11 cellular contexts compared by ENCODE assay signal in the genomic region with DNA sequence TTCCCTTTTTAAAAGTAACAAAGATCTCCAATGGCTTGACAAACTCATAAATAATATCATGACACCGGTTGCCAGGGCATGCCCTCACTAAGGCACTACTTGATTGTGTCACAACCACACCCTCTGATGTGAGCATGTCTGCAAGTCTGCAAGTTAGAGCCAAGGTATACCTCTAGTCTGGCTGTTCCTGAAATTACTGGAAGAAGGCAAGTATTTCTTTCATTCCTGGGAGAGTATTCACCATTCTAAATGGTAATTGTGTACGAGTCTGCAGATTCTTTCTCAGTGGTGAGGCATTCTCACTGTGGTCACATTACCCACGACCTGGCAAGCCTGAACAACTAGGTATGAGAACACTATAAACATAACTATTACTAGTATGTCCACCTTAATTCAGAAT. TPM values are rescaled to one million over a fixed set of nuclear protein-coding genes. Genes with fewer than 3 reads are reported as not detected.
A peak's percentile ranks its signal among the peaks of the same experiment; 100 is the strongest.
DNase-seq lines count a peak whose midpoint lies in the region; ATAC-seq and TF ChIP-seq lines count a peak whose summit lies in the region.
"Had no signal": no experiment of that assay in that cellular context is flagged by ENCODE, and none has a peak within 500 bp of the region (broad histone marks: within the 10 kb centered on the region; RNA-seq: fewer than 3 reads in every experiment).

No MANE protein-coding gene starts in this region.

- no peak overlapping the region for H3K27ac Mint-ChIP-seq in stimulated activated memory B cell treated with anti-CD40 and anti-IgM and Interleukin-4, amounts not matched to agents 10 μg/mL and 1 μg/mL and 100 μg/mL, for 72 hours

- RAD21 ChIA-PET in HCT116 (lab: Charles Lee; ENCODE audit: low non-redundant PET in 1 of 2, low total read pairs in 2 of 2, uncharacterized antibody in 2 of 2, unreplicated experiment in 2 of 2), result no interaction called here

- TF ChIP-seq RAD21 in HCT116 (IDR thresholded peaks at IDR 0.05; ENCODE audit: low read depth) (no peak), SK-N-SH (IDR thresholded peaks at IDR 0.05; ENCODE audit: low read length) (no peak)

- H3K4me1 ChIP-seq in HCT116 (ENCODE audit: control insufficient read depth in 1 of 2, insufficient read depth in 2 of 2, low read length in 2 of 2) (peaks cover 0 to 14% of the 10 kb centered on the region in 2 experiments; a peak in 1 of 4 replicates), SK-N-SH (ENCODE audit: control insufficient read depth in 1 of 2, insufficient read depth in 2 of 2, low read depth in 1 of 2, low read length in 1 of 2) (peaks cover 2 to 25% of the 10 kb centered on the region in 2 experiments; a peak in 2 of 4 replicates), smooth muscle cell (ENCODE audit: low read depth) (peaks cover 15% of the 10 kb centered on the region)

- no peak overlapping the region for H3K4me3 ChIP-seq in HCT116 (replicated peaks in 1 of 2; ENCODE audit: low read depth in 1 of 2, low read length in 2 of 2)
- no peak overlapping the region for H3K4me3 ChIP-seq in SK-N-SH (ENCODE audit: low read depth in 2 of 2, low read length in 1 of 2)
- no peak overlapping the region for H3K4me3 ChIP-seq in foreskin fibroblast (ENCODE audit: low read depth in 1 of 2, low read length in 2 of 2)
- no peak overlapping the region for H3K4me3 ChIP-seq in smooth muscle cell
- H3K4me3 ChIP-seq: ovary had no signal

- no peak for TF ChIP-seq POLR2A in HCT116 (IDR thresholded peaks at IDR 0.05; ENCODE audit: borderline replicate concordance, extremely low read depth, insufficient read depth, insufficient read length)

- H3K9me3 Mint-ChIP-seq in stimulated activated memory B cell treated with anti-CD40 and anti-IgM and Interleukin-4, amounts not matched to agents 10 μg/mL and 1 μg/mL and 100 μg/mL, for 72 hours, result peaks cover 3% of the 10 kb centered on the region

- CTCF ChIA-PET in HCT116 (lab: Charles Lee), result no interaction called here
- CTCF ChIA-PET in SK-N-SH (lab: Yijun Ruan, JAX), result interaction anchor here (1.2 kb wide), 1 partner anchor 102 kb away, joined by 3 read pairs; no protein-coding TSS in a partner anchor

- POLR2A ChIA-PET in HCT116 (lab: Charles Lee) (no interaction called here), SK-N-SH (lab: Yijun Ruan, JAX) (no interaction called here)

- peaks cover 0 to 9% of the 10 kb centered on the region in 2 experiments; a peak in 2 of 4 replicates for H3K36me3 ChIP-seq in HCT116 (ENCODE audit: control insufficient read depth in 1 of 2, insufficient read depth in 2 of 2, low read length in 2 of 2)
- peaks cover 26 to 29% of the 10 kb centered on the region in 2 experiments for H3K36me3 ChIP-seq in SK-N-SH (replicated peaks in 1 of 2; ENCODE audit: control insufficient read depth in 1 of 2, insufficient read depth in 2 of 2, low read length in 1 of 2)
- H3K36me3 ChIP-seq in smooth muscle cell (ENCODE audit: low read depth), result no peaks in the 10 kb centered on the region
- H3K36me3 ChIP-seq: ovary had no signal

- peaks cover 12% of the 10 kb centered on the region for H3K79me2 ChIP-seq in HCT116 (ENCODE audit: insufficient read depth, low read length)
- peaks cover 39% of the 10 kb centered on the region for H3K79me2 ChIP-seq in SK-N-SH (ENCODE audit: insufficient read depth)
- H3K79me2 ChIP-seq in smooth muscle cell (ENCODE audit: low read depth), result peaks cover 20% of the 10 kb centered on the region

- TF ChIP-seq EP300 in SK-N-SH (IDR thresholded peaks at IDR 0.05; ENCODE audit: borderline replicate concordance in 1 of 2, low read depth in 1 of 2, low read length in 1 of 2), result no peak

- 0 out of 2 replicates have a peak, but pooled peaks cover 5% of the 10 kb centered on the region for H3K9me2 ChIP-seq in HCT116 (ENCODE audit: insufficient read depth)
- H3K9me2 ChIP-seq in SK-N-SH, result no peaks in the 10 kb centered on the region

- H3F3A ChIP-seq in SK-N-SH (replicated peaks; ENCODE audit: insufficient read depth) (peaks cover 8% of the 10 kb centered on the region), smooth muscle cell (ENCODE audit: low read depth) (no peaks in the 10 kb centered on the region)

- intact Hi-C loops in HCT116 (cut with micrococcal nuclease), result no loop called here

- no peak overlapping the region for H3K4me3 Mint-ChIP-seq in stimulated activated memory B cell treated with anti-CD40 and anti-IgM and Interleukin-4, amounts not matched to agents 10 μg/mL and 1 μg/mL and 100 μg/mL, for 72 hours

- H3K27ac ChIP-seq in HCT116 (ENCODE audit: low read depth, low read length), result no peak overlapping the region
- peak overlapping the region; percentile 39 to 51; a peak in 3 of 4 replicates for H3K27ac ChIP-seq in SK-N-SH (ENCODE audit: low read depth in 2 of 2, low read length in 1 of 2)
- H3K27ac ChIP-seq in smooth muscle cell (ENCODE audit: low read depth), result peak overlapping the region; percentile 96
- H3K27ac ChIP-seq: ovary had no signal

- peaks cover 83% of the 10 kb centered on the region for H3K36me3 Mint-ChIP-seq in stimulated activated memory B cell treated with anti-CD40 and anti-IgM and Interleukin-4, amounts not matched to agents 10 μg/mL and 1 μg/mL and 100 μg/mL, for 72 hours

- DNase-seq in HCT116 (ENCODE audit: low read depth, low spot score), result no peak
- DNase-seq in SK-N-SH, result no peak
- peak; percentile 70 to 83 for DNase-seq in foreskin fibroblast
- DNase-seq in smooth muscle cell (lab: John Stamatoyannopoulos, UW; ENCODE audit: unreplicated experiment), result no peak
- no peak for DNase-seq in iPS-NIHi7 (ENCODE audit: extremely low spot score)
- DNase-seq: activated CD8-positive, alpha-beta memory T cell treated with anti-CD3 and anti-CD28 coated beads, Interleukin-2, amount 50 U/mL, for 4 hours; ovary had no signal

- H3K9me3 ChIP-seq in HCT116 (ENCODE audit: control insufficient read depth in 1 of 2, insufficient read depth in 1 of 2, low read depth in 1 of 2, low read length in 2 of 2), result no peaks in the 10 kb centered on the region; a peak in 1 of 4 replicates
- no peaks in the 10 kb centered on the region for H3K9me3 ChIP-seq in SK-N-SH
- no peaks in the 10 kb centered on the region for H3K9me3 ChIP-seq in smooth muscle cell (replicated peaks; ENCODE audit: low read depth)

- TF ChIP-seq CTCF in HCT116 (IDR thresholded peaks at IDR 0.05 in 2 of 3, conservative IDR thresholded peaks at IDR 0.05 in 1 of 3; ENCODE audit: borderline replicate concordance in 1 of 3, insufficient read depth in 1 of 3, low read depth in 2 of 3, low read length in 2 of 3) (no peak), SK-N-SH (IDR thresholded peaks at IDR 0.05) (no peak), foreskin fibroblast (IDR thresholded peaks at IDR 0.05; ENCODE audit: low read depth, low read length) (no peak), smooth muscle cell (IDR thresholded peaks at IDR 0.05; ENCODE audit: borderline replicate concordance, insufficient read depth, poor library complexity, severe bottlenecking) (no peak)

- no peaks in the 10 kb centered on the region for H3K27me3 ChIP-seq in HCT116 (ENCODE audit: insufficient read depth, low read length)
- no peaks in the 10 kb centered on the region for H3K27me3 ChIP-seq in SK-N-SH (ENCODE audit: insufficient read depth)
- no peaks in the 10 kb centered on the region for H3K27me3 ChIP-seq in smooth muscle cell (ENCODE audit: low read depth)
- H3K27me3 ChIP-seq: ovary had no signal

- BruUV-seq in HCT116 (replicated peaks; lab: Mats Ljungman, UMichigan), result no TSS peak

- H2AFZ ChIP-seq in HCT116 (ENCODE audit: low read depth, low read length, poor library complexity, severe bottlenecking) (no peak overlapping the region), SK-N-SH (ENCODE audit: low read depth) (no peak overlapping the region), smooth muscle cell (ENCODE audit: low read depth) (no peak overlapping the region)

- WGBS in SK-N-SH (ENCODE audit: low lambda C conversion rate), result 42% methylated on average over 3 of the region's 3 CpGs
- WGBS in smooth muscle cell (ENCODE audit: low lambda C conversion rate), result 53% methylated on average over 3 of the region's 3 CpGs

- H3K4me1 Mint-ChIP-seq in stimulated activated memory B cell treated with anti-CD40 and anti-IgM and Interleukin-4, amounts not matched to agents 10 μg/mL and 1 μg/mL and 100 μg/mL, for 72 hours, result peaks cover 18% of the 10 kb centered on the region

- H3K4me2 ChIP-seq in HCT116 (ENCODE audit: low read length) (no peak overlapping the region), SK-N-SH (peak overlapping the region; percentile 28), smooth muscle cell (no peak overlapping the region)

- ATAC-seq in HCT116 (peak; percentile 49), HG03108 (IDR thresholded peaks at IDR 0.05; ENCODE audit: unreplicated experiment) (no peak)
- no peak for ATAC-seq in stimulated activated memory B cell treated with anti-CD40 and anti-IgM and Interleukin-4, amounts not matched to agents 10 μg/mL and 1 μg/mL and 100 μg/mL, for 72 hours

- no peaks in the 10 kb centered on the region for H4K20me1 ChIP-seq in HCT116 (ENCODE audit: insufficient read depth)
- no peaks in the 10 kb centered on the region for H4K20me1 ChIP-seq in SK-N-SH (ENCODE audit: insufficient read depth)
- H4K20me1 ChIP-seq in smooth muscle cell (ENCODE audit: low read depth), result peaks cover 25% of the 10 kb centered on the region

- H3K9ac ChIP-seq in HCT116 (ENCODE audit: low read length) (no peak overlapping the region), SK-N-SH (no peak overlapping the region), smooth muscle cell (ENCODE audit: low read depth) (peak overlapping the region; percentile 74)

- H3K27me3 Mint-ChIP-seq in stimulated activated memory B cell treated with anti-CD40 and anti-IgM and Interleukin-4, amounts not matched to agents 10 μg/mL and 1 μg/mL and 100 μg/mL, for 72 hours, result no peaks in the 10 kb centered on the region

TF ChIP-seq in HCT116, 20 proteins besides CTCF, POLR2A, EP300 and RAD21:
- TF ChIP-seq EZH2 (IDR thresholded peaks at IDR 0.05), result no peak

TF ChIP-seq in SK-N-SH, 30 proteins besides CTCF, POLR2A, EP300 and RAD21 (continues in another document):
- TF ChIP-seq RXRA (IDR thresholded peaks at IDR 0.05; ENCODE audit: borderline replicate concordance, low read depth) (no peak), SMC3 (IDR thresholded peaks at IDR 0.05; ENCODE audit: low read depth, low read length) (no peak)
- TF ChIP-seq, protein P1, sequence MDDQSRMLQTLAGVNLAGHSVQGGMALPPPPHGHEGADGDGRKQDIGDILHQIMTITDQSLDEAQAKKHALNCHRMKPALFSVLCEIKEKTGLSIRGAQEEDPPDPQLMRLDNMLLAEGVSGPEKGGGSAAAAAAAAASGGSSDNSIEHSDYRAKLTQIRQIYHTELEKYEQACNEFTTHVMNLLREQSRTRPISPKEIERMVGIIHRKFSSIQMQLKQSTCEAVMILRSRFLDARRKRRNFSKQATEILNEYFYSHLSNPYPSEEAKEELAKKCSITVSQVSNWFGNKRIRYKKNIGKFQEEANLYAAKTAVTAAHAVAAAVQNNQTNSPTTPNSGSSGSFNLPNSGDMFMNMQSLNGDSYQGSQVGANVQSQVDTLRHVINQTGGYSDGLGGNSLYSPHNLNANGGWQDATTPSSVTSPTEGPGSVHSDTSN (IDR thresholded peaks at IDR 0.05), result peak; percentile 53; the same call in 1 of the 2 replicates

RNA-seq across cellular contexts. Expression of a gene that starts 25.7 kb away (rescaled TPM):
- not detected for total RNA-seq in HCT116 (2021; ENCODE audit: unreplicated experiment)
- not detected in 2 replicates for polyA plus RNA-seq in HCT116 (2012)
- not detected in 2 replicates for polyA plus RNA-seq in SK-N-SH (2012; rRNA removed)
- not detected in 2 replicates for polyA plus RNA-seq in SK-N-SH (2012; cell fraction: cytosol; rRNA removed)
- polyA plus RNA-seq in SK-N-SH (2012; cell fraction: nucleus; rRNA removed), result not detected in 2 replicates
- not detected in 2 replicates for total RNA-seq in smooth muscle cell
- polyA plus RNA-seq in smooth muscle cell, result 13.5 and 20.4 TPM in 2 replicates
- total RNA-seq: NCI-H460; ovary; T-helper 1 cell treated with Interleukin-12 subunit alpha and Interleukin-12 subunit beta and Interleukin-4 antibody, amounts not matched to agents 30 ng/mL and 1 ng/mL, for 36 hours had no signal
- polyA plus RNA-seq: ovary had no signal

Comparison
In these comparisons a context has a peak if more than half of its experiments do, and no peak if none do; other contexts are left out.
1. DNase-seq: peak in foreskin fibroblast (2 of 2); none in HCT116 (single experiment), SK-N-SH (single experiment), smooth muscle cell (single experiment) and iPS-NIHi7 (single experiment).